1 cellular context compared by ENCODE assay signal in genomic region chr4:153252122-153252521, GRCh38.
A peak's percentile ranks its signal among the peaks of the same experiment; 100 is the strongest.
TF ChIP-seq lines count a peak whose summit lies in the region.

No MANE protein-coding gene starts in this region.

TF ChIP-seq in GM12878, 131 proteins besides CTCF, POLR2A, EP300 and RAD21:
- TF ChIP-seq GATAD2B (conservative IDR thresholded peaks at IDR 0.05; ENCODE audit: low read depth) (no peak), NR2C2 (IDR thresholded peaks at IDR 0.05; ENCODE audit: borderline replicate concordance, control insufficient read depth, insufficient read length, low read depth) (no peak), SPI1 (IDR thresholded peaks at IDR 0.05; ENCODE audit: borderline replicate concordance, insufficient read depth, low read depth, low read length) (peak; percentile 44; the same call in 1 of the 2 replicates), MXI1 (IDR thresholded peaks at IDR 0.05; ENCODE audit: low read depth, low read length) (no peak), EED (IDR thresholded peaks at IDR 0.05; ENCODE audit: low read depth) (no peak)
- TF ChIP-seq, protein P1, sequence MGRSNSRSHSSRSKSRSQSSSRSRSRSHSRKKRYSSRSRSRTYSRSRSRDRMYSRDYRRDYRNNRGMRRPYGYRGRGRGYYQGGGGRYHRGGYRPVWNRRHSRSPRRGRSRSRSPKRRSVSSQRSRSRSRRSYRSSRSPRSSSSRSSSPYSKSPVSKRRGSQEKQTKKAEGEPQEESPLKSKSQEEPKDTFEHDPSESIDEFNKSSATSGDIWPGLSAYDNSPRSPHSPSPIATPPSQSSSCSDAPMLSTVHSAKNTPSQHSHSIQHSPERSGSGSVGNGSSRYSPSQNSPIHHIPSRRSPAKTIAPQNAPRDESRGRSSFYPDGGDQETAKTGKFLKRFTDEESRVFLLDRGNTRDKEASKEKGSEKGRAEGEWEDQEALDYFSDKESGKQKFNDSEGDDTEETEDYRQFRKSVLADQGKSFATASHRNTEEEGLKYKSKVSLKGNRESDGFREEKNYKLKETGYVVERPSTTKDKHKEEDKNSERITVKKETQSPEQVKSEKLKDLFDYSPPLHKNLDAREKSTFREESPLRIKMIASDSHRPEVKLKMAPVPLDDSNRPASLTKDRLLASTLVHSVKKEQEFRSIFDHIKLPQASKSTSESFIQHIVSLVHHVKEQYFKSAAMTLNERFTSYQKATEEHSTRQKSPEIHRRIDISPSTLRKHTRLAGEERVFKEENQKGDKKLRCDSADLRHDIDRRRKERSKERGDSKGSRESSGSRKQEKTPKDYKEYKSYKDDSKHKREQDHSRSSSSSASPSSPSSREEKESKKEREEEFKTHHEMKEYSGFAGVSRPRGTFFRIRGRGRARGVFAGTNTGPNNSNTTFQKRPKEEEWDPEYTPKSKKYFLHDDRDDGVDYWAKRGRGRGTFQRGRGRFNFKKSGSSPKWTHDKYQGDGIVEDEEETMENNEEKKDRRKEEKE (IDR thresholded peaks at IDR 0.05): no peak
